Comparison of ENCODE assay signal across 2 cellular contexts in genomic region chr6:294656-295565, GRCh38.
TF ChIP-seq lines count a peak whose summit lies in the region.

No MANE protein-coding gene starts in this region.

TF ChIP-seq in IMR-90, 13 proteins besides CTCF, POLR2A, EP300 and RAD21:
- TF ChIP-seq CEBPB (IDR thresholded peaks at IDR 0.05; ENCODE audit: low read depth, low read length) (0 out of 2 replicates have a peak, but pooled peaks have one; percentile 15), RCOR1 (IDR thresholded peaks at IDR 0.05; ENCODE audit: insufficient replicate concordance, low read length) (no peak), NFE2L2 (IDR thresholded peaks at IDR 0.05; ENCODE audit: low read depth, low read length) (no peak)

TF ChIP-seq in K562, 482 proteins besides CTCF, POLR2A, EP300 and RAD21:
- TF ChIP-seq ZNF57 (CRISPR knock-in tag; IDR thresholded peaks at IDR 0.05) (no peak), ETV6 (IDR thresholded peaks at IDR 0.05; ENCODE audit: borderline replicate concordance in 1 of 2, low read depth in 2 of 2, low read length in 1 of 2) (no peak), ETV6 (CRISPR knock-in tag; IDR thresholded peaks at IDR 0.05; ENCODE audit: borderline replicate concordance) (no peak), FOXA1 (IDR thresholded peaks at IDR 0.05; ENCODE audit: borderline replicate concordance) (no peak), ZFP30 (CRISPR knock-in tag; IDR thresholded peaks at IDR 0.05; ENCODE audit: borderline replicate concordance) (no peak), ZNF316 (IDR thresholded peaks at IDR 0.05) (0 out of 2 replicates have a peak, but pooled peaks have one; percentile 5), CEBPB (tag; IDR thresholded peaks at IDR 0.05) (peak; percentile 81), SETDB1 (IDR thresholded peaks at IDR 0.05; ENCODE audit: low read length) (no peak), CEBPG (CRISPR knock-in tag; IDR thresholded peaks at IDR 0.05) (peak; percentile 25; the same call in 1 of the 2 replicates), CEBPG (tag; conservative IDR thresholded peaks at IDR 0.05 in 1 of 2, IDR thresholded peaks at IDR 0.05 in 1 of 2) (peak in 1 of 2 experiments; percentile 22; a peak in 1 of 4 replicates), XRCC3 (IDR thresholded peaks at IDR 0.05) (no peak), PHB2 (IDR thresholded peaks at IDR 0.05; ENCODE audit: low read depth) (no peak)
- TF ChIP-seq, protein P1, sequence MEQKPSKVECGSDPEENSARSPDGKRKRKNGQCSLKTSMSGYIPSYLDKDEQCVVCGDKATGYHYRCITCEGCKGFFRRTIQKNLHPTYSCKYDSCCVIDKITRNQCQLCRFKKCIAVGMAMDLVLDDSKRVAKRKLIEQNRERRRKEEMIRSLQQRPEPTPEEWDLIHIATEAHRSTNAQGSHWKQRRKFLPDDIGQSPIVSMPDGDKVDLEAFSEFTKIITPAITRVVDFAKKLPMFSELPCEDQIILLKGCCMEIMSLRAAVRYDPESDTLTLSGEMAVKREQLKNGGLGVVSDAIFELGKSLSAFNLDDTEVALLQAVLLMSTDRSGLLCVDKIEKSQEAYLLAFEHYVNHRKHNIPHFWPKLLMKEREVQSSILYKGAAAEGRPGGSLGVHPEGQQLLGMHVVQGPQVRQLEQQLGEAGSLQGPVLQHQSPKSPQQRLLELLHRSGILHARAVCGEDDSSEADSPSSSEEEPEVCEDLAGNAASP (IDR thresholded peaks at IDR 0.05), result no peak
